10 cellular contexts compared by ENCODE assay signal in the genomic region with DNA sequence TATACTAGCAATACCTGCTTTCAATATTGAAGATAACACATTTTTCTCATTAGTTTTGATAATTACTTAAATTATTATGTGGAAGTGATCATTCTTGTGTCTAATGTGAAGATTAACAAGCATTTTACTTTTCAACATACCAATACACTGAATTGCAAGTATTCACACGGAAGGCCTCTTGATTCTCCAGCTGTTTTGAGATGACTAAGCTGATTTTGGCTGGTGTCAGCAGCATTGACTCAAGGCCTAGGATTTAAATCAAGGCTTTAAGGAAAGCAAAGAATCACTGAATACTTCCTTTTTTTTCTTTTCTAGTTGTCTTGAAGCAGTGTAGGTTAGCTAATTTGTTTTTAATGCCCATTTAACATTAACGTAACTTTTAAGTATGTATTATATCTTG.
DNase-seq lines count a peak whose midpoint lies in the region; ATAC-seq, FAIRE-seq and TF ChIP-seq lines count a peak whose summit lies in the region.
"Had no signal": no experiment of that assay in that cellular context is flagged by ENCODE, and none has a peak within 500 bp of the region (broad histone marks: within the 10 kb centered on the region; RNA-seq: fewer than 3 reads in every experiment).

No MANE protein-coding gene starts in this region.

- ATAC-seq in psoas muscle (no peak), GM18868 (IDR thresholded peaks at IDR 0.05; ENCODE audit: unreplicated experiment) (no peak), GM21367 (IDR thresholded peaks at IDR 0.05; ENCODE audit: unreplicated experiment) (no peak)

- intact Hi-C loops in psoas muscle (cut with DNase I): no loop called here

- DNase-seq in H54 (ENCODE audit: insufficient read length, low spot score) (no peak), RPMI7951 (ENCODE audit: low read depth) (peak; percentile 83), fibroblast of mammary gland (ENCODE audit: low read depth) (peak; percentile 86), pons (ENCODE audit: low spot score) (peak; percentile 55), psoas muscle (no peak), coronary artery (ENCODE audit: low spot score) (no peak)
- DNase-seq: activated B cell treated with CpG ODN at 0.5 μM for 24 hours, NCI-H1694 had no signal

- H3K27me3 ChIP-seq in psoas muscle (ENCODE audit: insufficient read depth in 3 of 3, low read length in 2 of 3): no peaks in the 10 kb centered on the region

- H3K27ac ChIP-seq in psoas muscle: no peak overlapping the region
- H3K27ac ChIP-seq in coronary artery: no peak overlapping the region

- H3K4me3 ChIP-seq in fibroblast of mammary gland (ENCODE audit: control insufficient read depth, low read depth, low read length): no peak overlapping the region
- no peak overlapping the region for H3K4me3 ChIP-seq in psoas muscle
- H3K4me3 ChIP-seq in coronary artery: no peak overlapping the region

- H3K9me3 ChIP-seq in psoas muscle: no peaks in the 10 kb centered on the region

- FAIRE-seq in H54 (lab: Jason Lieb, UNC): peak; percentile 88

- WGBS in psoas muscle, 3 donors: 38 to 50% (median 39%) methylated on average over 2 of the region's 2 CpGs

- H3K4me1 ChIP-seq in psoas muscle: no peaks in the 10 kb centered on the region

- no peak for TF ChIP-seq CTCF in fibroblast of mammary gland (conservative IDR thresholded peaks at IDR 0.05; ENCODE audit: control insufficient read depth, insufficient read depth, low read depth, low read length)
- no peak for TF ChIP-seq CTCF in psoas muscle (IDR thresholded peaks at IDR 0.05)
- TF ChIP-seq CTCF in coronary artery (IDR thresholded peaks at IDR 0.05): no peak

- TF ChIP-seq POLR2A in H54 (IDR thresholded peaks at IDR 0.05; ENCODE audit: low read depth, low read length): no peak

- H3K36me3 ChIP-seq in psoas muscle (ENCODE audit: insufficient read depth in 1 of 2, low read depth in 1 of 2): no peaks in the 10 kb centered on the region

Comparison
In these comparisons a context has a peak if more than half of its experiments do, and no peak if none do; other contexts are left out.
1. DNase-seq: peak in RPMI7951 (single experiment), fibroblast of mammary gland (single experiment) and pons (single experiment); none in H54 (single experiment), psoas muscle (0 of 2) and coronary artery (single experiment).